Comparison of ENCODE assay signal across 19 cellular contexts in genomic region chr11:73194593-73194992, GRCh38. TPM values are rescaled to one million over a fixed set of nuclear protein-coding genes. Genes with fewer than 3 reads are reported as not detected.
A peak's percentile ranks its signal among the peaks of the same experiment; 100 is the strongest.
DNase-seq lines count a peak whose midpoint lies in the region; ATAC-seq and TF ChIP-seq lines count a peak whose summit lies in the region.
"Had no signal": no experiment of that assay in that cellular context is flagged by ENCODE, and none has a peak within 500 bp of the region (broad histone marks: within the 10 kb centered on the region; RNA-seq: fewer than 3 reads in every experiment).

No MANE protein-coding gene starts in this region.

- H3K9ac ChIP-seq in rectal smooth muscle tissue (ENCODE audit: low read length): no peak overlapping the region

- H3K4me3 ChIP-seq in rectal smooth muscle tissue (ENCODE audit: low read length): peak overlapping the region; percentile 16
- H3K4me3 ChIP-seq in CD8-positive, alpha-beta memory T cell (ENCODE audit: low read length): no peak overlapping the region
- H3K4me3 ChIP-seq: adrenal gland, heart left ventricle, right atrium auricular region had no signal

- peak; percentile 49 for DNase-seq in Calu3
- peak; percentile 84 for DNase-seq in RPMI7951 (ENCODE audit: low read depth)
- peak; percentile 11 for DNase-seq in glutamatergic neuron
- DNase-seq in cerebellar nuclear complex (lab: John Stamatoyannopoulos, UW): no peak
- no peak for DNase-seq in NCI-H187 (lab: John Stamatoyannopoulos, UW)
- no peak for DNase-seq in left cardiac atrium
- no peak for DNase-seq in CD8-positive, alpha-beta memory T cell
- DNase-seq: activated CD4-positive, alpha-beta T cell treated with anti-CD3 and anti-CD28 coated beads, Interleukin-2, amount 50 U/mL, for 1 hour; activated T-cell treated with anti-CD3 and anti-CD28 coated beads, Interleukin-2, amount 50 U/mL, for 72 hours; DMS 273 treated with DMSO at 0.1 percent for 48 hours; heart left ventricle; NCI-H1092; nephron progenitor cell had no signal

- no peak overlapping the region for H3K27ac ChIP-seq in rectal smooth muscle tissue (ENCODE audit: low read depth, low read length)
- no peak overlapping the region for H3K27ac ChIP-seq in CD8-positive, alpha-beta memory T cell (ENCODE audit: low read depth, low read length)
- H3K27ac ChIP-seq: adrenal gland, heart left ventricle, right atrium auricular region had no signal

- H3K9me3 Mint-ChIP-seq in Calu3 (ENCODE audit: low read depth, unreplicated experiment): no peaks in the 10 kb centered on the region
- peaks cover 2% of the 10 kb centered on the region for H3K9me3 Mint-ChIP-seq in glutamatergic neuron (ENCODE audit: unreplicated experiment)
- no peaks in the 10 kb centered on the region for H3K9me3 Mint-ChIP-seq in CD8-positive, alpha-beta memory T cell
- H3K9me3 Mint-ChIP-seq: activated T-cell treated with anti-CD3 and anti-CD28 coated beads, Interleukin-2, amount 50 U/mL, for 72 hours; nephron progenitor cell; stimulated activated memory B cell treated with anti-CD40 and anti-IgM and Interleukin-4, amounts not matched to agents 10 μg/mL and 1 μg/mL and 100 μg/mL, for 72 hours; T-helper 2 cell treated with Interferon-gamma antibody and Interleukin-4, amounts not matched to agents 5 μg/mL and 100 μg/mL, for 36 hours had no signal

- H3K4me3 Mint-ChIP-seq in Calu3 (ENCODE audit: low read depth, unreplicated experiment) (no peak overlapping the region), glutamatergic neuron (ENCODE audit: unreplicated experiment) (no peak overlapping the region)
- no peak overlapping the region for H3K4me3 Mint-ChIP-seq in CD8-positive, alpha-beta memory T cell
- H3K4me3 Mint-ChIP-seq: activated T-cell treated with anti-CD3 and anti-CD28 coated beads, Interleukin-2, amount 50 U/mL, for 72 hours; nephron progenitor cell; stimulated activated memory B cell treated with anti-CD40 and anti-IgM and Interleukin-4, amounts not matched to agents 10 μg/mL and 1 μg/mL and 100 μg/mL, for 72 hours; T-helper 2 cell treated with Interferon-gamma antibody and Interleukin-4, amounts not matched to agents 5 μg/mL and 100 μg/mL, for 36 hours had no signal

- no peaks in the 10 kb centered on the region for H3K36me3 ChIP-seq in rectal smooth muscle tissue (ENCODE audit: control insufficient read depth, insufficient read depth, low read length)
- no peaks in the 10 kb centered on the region for H3K36me3 ChIP-seq in CD8-positive, alpha-beta memory T cell (ENCODE audit: insufficient read depth, low read length)
- H3K36me3 ChIP-seq: adrenal gland, heart left ventricle, right atrium auricular region had no signal

- no peak overlapping the region for H3K27ac Mint-ChIP-seq in Calu3 (ENCODE audit: unreplicated experiment)
- H3K27ac Mint-ChIP-seq in glutamatergic neuron (ENCODE audit: unreplicated experiment): no peak overlapping the region
- H3K27ac Mint-ChIP-seq in CD8-positive, alpha-beta memory T cell: no peak overlapping the region
- H3K27ac Mint-ChIP-seq: activated T-cell treated with anti-CD3 and anti-CD28 coated beads, Interleukin-2, amount 50 U/mL, for 72 hours; nephron progenitor cell; stimulated activated memory B cell treated with anti-CD40 and anti-IgM and Interleukin-4, amounts not matched to agents 10 μg/mL and 1 μg/mL and 100 μg/mL, for 72 hours; T-helper 2 cell treated with Interferon-gamma antibody and Interleukin-4, amounts not matched to agents 5 μg/mL and 100 μg/mL, for 36 hours had no signal

- no TSS peak for BruUV-seq in Calu3 (replicated peaks; lab: Mats Ljungman, UMichigan)

- H3K36me3 Mint-ChIP-seq in Calu3 (ENCODE audit: insufficient read depth, unreplicated experiment) (peaks cover 5% of the 10 kb centered on the region), glutamatergic neuron (ENCODE audit: unreplicated experiment) (no peaks in the 10 kb centered on the region)
- no peaks in the 10 kb centered on the region for H3K36me3 Mint-ChIP-seq in CD8-positive, alpha-beta memory T cell
- H3K36me3 Mint-ChIP-seq: stimulated activated memory B cell treated with anti-CD40 and anti-IgM and Interleukin-4, amounts not matched to agents 10 μg/mL and 1 μg/mL and 100 μg/mL, for 72 hours had no signal

- H3K9me3 ChIP-seq in CD8-positive, alpha-beta memory T cell (ENCODE audit: low read length): no peaks in the 10 kb centered on the region
- H3K9me3 ChIP-seq: adrenal gland, heart left ventricle, right atrium auricular region had no signal

- no peak for ATAC-seq in left cardiac atrium
- ATAC-seq: activated T-cell treated with anti-CD3 and anti-CD28 coated beads, Interleukin-2, amount 50 U/mL, for 72 hours; stimulated activated memory B cell treated with anti-CD40 and anti-IgM and Interleukin-4, amounts not matched to agents 10 μg/mL and 1 μg/mL and 100 μg/mL, for 72 hours had no signal

- CTCF ChIA-PET in Calu3 (lab: Charles Lee): interaction anchor here (1.2 to 1.3 kb wide), 2 partner anchors 9 to 13 kb away, joined by 3 to 5 read pairs; no protein-coding TSS in a partner anchor
- CTCF ChIA-PET in CD8-positive, alpha-beta memory T cell (lab: Charles Lee): interaction anchor here (1.0 kb wide), 1 partner anchor 9 kb away, joined by 3 read pairs; no protein-coding TSS in a partner anchor

- H3K4me1 Mint-ChIP-seq in Calu3 (ENCODE audit: low read depth, unreplicated experiment) (peaks cover 68% of the 10 kb centered on the region), glutamatergic neuron (ENCODE audit: low read depth, unreplicated experiment) (peaks cover 2% of the 10 kb centered on the region)
- H3K4me1 Mint-ChIP-seq in CD8-positive, alpha-beta memory T cell: no peaks in the 10 kb centered on the region

- H3K27me3 ChIP-seq in rectal smooth muscle tissue (ENCODE audit: control insufficient read depth, insufficient read depth, low read length): no peaks in the 10 kb centered on the region
- no peaks in the 10 kb centered on the region for H3K27me3 ChIP-seq in CD8-positive, alpha-beta memory T cell (ENCODE audit: insufficient read depth, low read length, poor library complexity, severe bottlenecking)
- H3K27me3 ChIP-seq: adrenal gland, heart left ventricle, right atrium auricular region had no signal

- no peaks in the 10 kb centered on the region for H3K27me3 Mint-ChIP-seq in Calu3 (ENCODE audit: unreplicated experiment)
- H3K27me3 Mint-ChIP-seq in glutamatergic neuron (ENCODE audit: unreplicated experiment): peaks cover 3% of the 10 kb centered on the region
- peaks cover 0 to 4% of the 10 kb centered on the region in 2 donors for H3K27me3 Mint-ChIP-seq in CD8-positive, alpha-beta memory T cell
- H3K27me3 Mint-ChIP-seq: stimulated activated memory B cell treated with anti-CD40 and anti-IgM and Interleukin-4, amounts not matched to agents 10 μg/mL and 1 μg/mL and 100 μg/mL, for 72 hours had no signal

- no peaks in the 10 kb centered on the region for H3K4me1 ChIP-seq in rectal smooth muscle tissue (ENCODE audit: control insufficient read depth, insufficient read depth, low read length)
- H3K4me1 ChIP-seq in CD8-positive, alpha-beta memory T cell (ENCODE audit: insufficient read depth, low read length): no peaks in the 10 kb centered on the region
- H3K4me1 ChIP-seq: adrenal gland, right atrium auricular region had no signal

- POLR2A ChIA-PET in CD8-positive, alpha-beta memory T cell (lab: Charles Lee): no interaction called here

- intact Hi-C loops in Calu3 (cut with micrococcal nuclease; ENCODE audit: unreplicated experiment): no loop called here
- intact Hi-C loops in left cardiac atrium (cut with DNase I): loop anchor here in 1 of 2 donors (5.0 kb wide), 1 partner anchor 98 kb away; no protein-coding TSS in a partner anchor

- TF ChIP-seq CTCF in Calu3 (IDR thresholded peaks at IDR 0.05; ENCODE audit: unreplicated experiment) (no peak), glutamatergic neuron (IDR thresholded peaks at IDR 0.05; ENCODE audit: partially characterized antibody, unreplicated experiment) (no peak)

RNA-seq across cellular contexts. Expression of gene P2RY2, which starts 23.5 kb away (rescaled TPM):
- total RNA-seq in Calu3 (2022) (1.6 and 2.3 TPM in 2 replicates), glutamatergic neuron (ENCODE audit: unreplicated experiment) (0.69 TPM), left cardiac atrium (10 to 100 TPM; 12.0 to 16.5 TPM)
- 1.3 and 2.2 TPM in 2 replicates for total RNA-seq in RPMI7951 (2014; rRNA removed; shearing (Covaris generic))
- not detected for total RNA-seq in CD8-positive, alpha-beta memory T cell
- polyA plus RNA-seq in CD8-positive, alpha-beta memory T cell: not detected
- total RNA-seq: activated T-cell treated with anti-CD3 and anti-CD28 coated beads, Interleukin-2, amount 50 U/mL, for 72 hours; NCI-H460 had no signal

RNA-seq across cellular contexts. Expression of gene FCHSD2, which starts 52.5 kb away (rescaled TPM):
- total RNA-seq in Calu3 (2022) (16.2 and 16.4 TPM in 2 replicates), glutamatergic neuron (ENCODE audit: unreplicated experiment) (19.7 TPM), left cardiac atrium (10 to 100 TPM; 36.0 to 48.0 TPM)
- total RNA-seq in RPMI7951 (2014; rRNA removed; shearing (Covaris generic)): 11.0 and 12.4 TPM in 2 replicates
- 10 to 100 TPM; 28.0 to 28.3 TPM for total RNA-seq in CD8-positive, alpha-beta memory T cell
- 21.2 TPM for polyA plus RNA-seq in CD8-positive, alpha-beta memory T cell

Comparison
In these comparisons a context has a peak if more than half of its experiments do, and no peak if none do; other contexts are left out.
1. DNase-seq: peak in Calu3 (single experiment), RPMI7951 (single experiment) and glutamatergic neuron (single experiment); none in cerebellar nuclear complex (0 of 2), NCI-H187 (0 of 2), left cardiac atrium (single experiment) and CD8-positive, alpha-beta memory T cell (0 of 5).